1 cellular context compared by ENCODE assay signal in genomic region chr17:7214300-7215135, GRCh38.
TF ChIP-seq lines count a peak whose summit lies in the region.

No MANE protein-coding gene starts in this region.

TF ChIP-seq in HepG2, 621 proteins besides CTCF, POLR2A, EP300 and RAD21 (continues in another document):
- TF ChIP-seq HNRNPK (IDR thresholded peaks at IDR 0.05; ENCODE audit: low read depth, low read length, poor library complexity, severe bottlenecking) = peak; percentile 78
- peak; percentile 8 to 62; a peak in 3 of 4 replicates for TF ChIP-seq HMGXB4 (CRISPR knock-in tag; IDR thresholded peaks at IDR 0.05; ENCODE audit: borderline replicate concordance in 1 of 2, low read depth in 1 of 2)
- TF ChIP-seq SMARCC2 (IDR thresholded peaks at IDR 0.05) = no peak
- no peak; the same call in 1 of the 2 replicates for TF ChIP-seq SPEN (CRISPR knock-in tag; IDR thresholded peaks at IDR 0.05; ENCODE audit: low read depth)
- 0 out of 2 replicates have a peak, but pooled peaks have one; percentile 46 for TF ChIP-seq ZNF343 (CRISPR knock-in tag; IDR thresholded peaks at IDR 0.05)
- TF ChIP-seq FOXA3 (CRISPR knock-in tag; IDR thresholded peaks at IDR 0.05) = no peak
- 0 out of 2 replicates have a peak, but pooled peaks have one; percentile 63 for TF ChIP-seq RARG (CRISPR knock-in tag; IDR thresholded peaks at IDR 0.05; ENCODE audit: low read depth)
- TF ChIP-seq ZFP91 (CRISPR knock-in tag; IDR thresholded peaks at IDR 0.05; ENCODE audit: borderline replicate concordance) = peak; percentile 78; the same call in 1 of the 2 replicates
- no peak for TF ChIP-seq MZF1 (CRISPR knock-in tag; IDR thresholded peaks at IDR 0.05; ENCODE audit: borderline replicate concordance)
- TF ChIP-seq SALL2 (CRISPR knock-in tag; IDR thresholded peaks at IDR 0.05) = no peak
- no peak for TF ChIP-seq HMG20B (CRISPR knock-in tag; conservative IDR thresholded peaks at IDR 0.05)
- no peak for TF ChIP-seq PRMT3 (CRISPR knock-in tag; IDR thresholded peaks at IDR 0.05; ENCODE audit: borderline replicate concordance, low read depth)
- 0 out of 2 replicates have a peak, but pooled peaks have one; percentile 9 for TF ChIP-seq YEATS2 (CRISPR knock-in tag; IDR thresholded peaks at IDR 0.05; ENCODE audit: borderline replicate concordance)
- TF ChIP-seq RBM39 (IDR thresholded peaks at IDR 0.05; ENCODE audit: low read depth, low read length, poor library complexity, severe bottlenecking) = no peak
- no peak; the same call in 1 of the 2 replicates for TF ChIP-seq THAP7 (CRISPR knock-in tag; IDR thresholded peaks at IDR 0.05)
- no peak for TF ChIP-seq SATB2 (CRISPR knock-in tag; IDR thresholded peaks at IDR 0.05)
- TF ChIP-seq IRX3 (CRISPR knock-in tag; IDR thresholded peaks at IDR 0.05; ENCODE audit: borderline replicate concordance, low read depth) = no peak
- 0 out of 2 replicates have a peak, but pooled peaks have one; percentile 7 for TF ChIP-seq KLF6 (CRISPR knock-in tag; IDR thresholded peaks at IDR 0.05)
- no peak; the same call in 1 of the 2 replicates for TF ChIP-seq HOXA3 (CRISPR knock-in tag; IDR thresholded peaks at IDR 0.05)
- no peak for TF ChIP-seq NFIC (IDR thresholded peaks at IDR 0.05; ENCODE audit: low read length)
- no peak for TF ChIP-seq ZNF609 (CRISPR knock-in tag; IDR thresholded peaks at IDR 0.05; ENCODE audit: borderline replicate concordance)
- TF ChIP-seq SMYD3 (CRISPR knock-in tag; IDR thresholded peaks at IDR 0.05) = no peak
- peak; percentile 84; the same call in 1 of the 2 replicates for TF ChIP-seq ZNF34 (CRISPR knock-in tag; IDR thresholded peaks at IDR 0.05; ENCODE audit: borderline replicate concordance)
- TF ChIP-seq ETS1 (CRISPR knock-in tag; IDR thresholded peaks at IDR 0.05) = no peak
- TF ChIP-seq E2F5 (CRISPR knock-in tag; conservative IDR thresholded peaks at IDR 0.05) = no peak
- TF ChIP-seq LCORL (IDR thresholded peaks at IDR 0.05) = no peak
- peak; percentile 68; the same call in 1 of the 2 replicates for TF ChIP-seq LCORL (CRISPR knock-in tag; IDR thresholded peaks at IDR 0.05)
- no peak for TF ChIP-seq CC2D1A (CRISPR knock-in tag; IDR thresholded peaks at IDR 0.05)
- no peak for TF ChIP-seq PAF1 (CRISPR knock-in tag; IDR thresholded peaks at IDR 0.05)
- peak; percentile 22 for TF ChIP-seq ZNF18 (CRISPR knock-in tag; IDR thresholded peaks at IDR 0.05; ENCODE audit: insufficient replicate concordance)
- no peak for TF ChIP-seq ZNF276 (CRISPR knock-in tag; IDR thresholded peaks at IDR 0.05; ENCODE audit: low read depth)
- TF ChIP-seq ATF5 (CRISPR knock-in tag; IDR thresholded peaks at IDR 0.05; ENCODE audit: low read depth) = no peak
- 0 out of 2 replicates have a peak, but pooled peaks have one; percentile 19 for TF ChIP-seq ZNF280D (CRISPR knock-in tag; IDR thresholded peaks at IDR 0.05)
- no peak for TF ChIP-seq HES4 (CRISPR knock-in tag; IDR thresholded peaks at IDR 0.05; ENCODE audit: borderline replicate concordance)
- TF ChIP-seq TARDBP (CRISPR knock-in tag; IDR thresholded peaks at IDR 0.05) = 0 out of 2 replicates have a peak, but pooled peaks have one; percentile 39
- TF ChIP-seq ZNF235 (CRISPR knock-in tag; IDR thresholded peaks at IDR 0.05; ENCODE audit: borderline replicate concordance) = no peak
- no peak for TF ChIP-seq MYPOP (CRISPR knock-in tag; IDR thresholded peaks at IDR 0.05)
